8 cellular contexts compared by ENCODE assay signal in the genomic region with DNA sequence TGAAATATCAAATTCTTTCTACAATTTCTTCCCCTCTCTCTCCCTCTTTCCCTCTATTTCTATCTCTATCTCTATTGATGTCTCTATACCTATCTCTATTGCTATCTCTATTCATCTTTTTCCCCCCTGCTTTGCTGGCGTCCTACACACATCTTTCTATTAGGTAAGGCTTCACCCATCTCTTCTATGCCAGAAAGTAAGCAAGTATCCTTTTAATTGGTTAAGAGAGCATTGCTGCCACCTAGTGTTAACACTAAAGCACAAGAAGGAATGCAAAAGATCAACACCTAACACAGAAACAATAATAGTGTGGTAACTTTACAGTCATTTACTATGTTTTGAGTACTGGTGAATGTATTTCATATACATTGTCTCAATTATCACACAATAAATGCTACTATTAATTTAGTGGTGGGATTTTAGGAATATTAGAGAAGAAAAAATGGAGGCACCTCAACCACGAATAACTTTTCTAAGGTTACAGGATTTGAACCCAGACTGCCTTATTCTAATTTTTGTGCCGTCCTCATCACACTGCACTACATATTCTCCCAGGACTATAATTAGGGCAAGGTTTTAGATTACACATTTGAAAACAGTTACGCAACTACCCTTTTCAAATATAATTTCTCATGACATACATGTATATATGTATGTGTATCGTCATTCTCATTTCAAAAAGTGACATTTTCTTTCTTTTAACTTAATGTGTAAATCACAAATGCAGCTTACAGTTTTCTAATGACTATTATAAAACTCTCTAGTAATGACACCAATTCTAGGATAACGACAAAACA. TPM values are rescaled to one million over a fixed set of nuclear protein-coding genes. Genes with fewer than 3 reads are reported as not detected.
DNase-seq lines count a peak whose midpoint lies in the region; ATAC-seq and TF ChIP-seq lines count a peak whose summit lies in the region.

No MANE protein-coding gene starts in this region.

- POLR2A ChIA-PET in HCT116 (lab: Charles Lee) = no interaction called here
- POLR2A ChIA-PET in SK-N-SH (lab: Yijun Ruan, JAX) = no interaction called here

- no peak overlapping the region for H3K27ac Mint-ChIP-seq in activated CD8-positive, alpha-beta memory T cell treated with anti-CD3 and anti-CD28 coated beads, Interleukin-2, amount 10 ng/mL, durations not matched to agents 7 days and 5 days
- no peak overlapping the region for H3K27ac Mint-ChIP-seq in nephron progenitor cell

- H2AFZ ChIP-seq in HCT116 (ENCODE audit: low read depth, low read length, poor library complexity, severe bottlenecking) (no peak overlapping the region), SK-N-SH (ENCODE audit: low read depth) (no peak overlapping the region)

- H3K4me1 ChIP-seq in HCT116 (ENCODE audit: control insufficient read depth in 1 of 2, insufficient read depth in 2 of 2, low read length in 2 of 2) (peaks cover 6 to 32% of the 10 kb centered on the region in 2 experiments), SK-N-SH (ENCODE audit: control insufficient read depth in 1 of 2, insufficient read depth in 2 of 2, low read depth in 1 of 2, low read length in 1 of 2) (peaks cover 3 to 8% of the 10 kb centered on the region in 2 experiments; a peak in 2 of 4 replicates), esophagus squamous epithelium (peaks cover 0 to 30% (median 3%) of the 10 kb centered on the region in 3 donors)

- TF ChIP-seq POLR2A in HCT116 (IDR thresholded peaks at IDR 0.05; ENCODE audit: borderline replicate concordance, extremely low read depth, insufficient read depth, insufficient read length) (no peak), esophagus squamous epithelium (IDR thresholded peaks at IDR 0.05) (no peak)

- no TSS peak for BruUV-seq in HCT116 (replicated peaks; lab: Mats Ljungman, UMichigan)

- ATAC-seq in activated CD8-positive, alpha-beta memory T cell treated with anti-CD3 and anti-CD28 coated beads, Interleukin-2, amount 10 ng/mL, durations not matched to agents 7 days and 5 days = peak; percentile 51
- ATAC-seq in HCT116 = peak; percentile 31
- no peak for ATAC-seq in GM21576 (IDR thresholded peaks at IDR 0.05; ENCODE audit: unreplicated experiment)

- WGBS in SK-N-SH (ENCODE audit: low lambda C conversion rate) = 59% methylated on average over 6 of the region's 6 CpGs
- WGBS in esophagus squamous epithelium, 2 donors = 73% methylated on average over 6 of the region's 6 CpGs

- no peaks in the 10 kb centered on the region for H3K27me3 ChIP-seq in HCT116 (ENCODE audit: insufficient read depth, low read length)
- no peaks in the 10 kb centered on the region for H3K27me3 ChIP-seq in SK-N-SH (ENCODE audit: insufficient read depth)
- H3K27me3 ChIP-seq in esophagus squamous epithelium = no peaks in the 10 kb centered on the region

- no peak for DNase-seq in activated CD8-positive, alpha-beta memory T cell treated with anti-CD3 and anti-CD28 coated beads, Interleukin-2, amount 10 ng/mL, durations not matched to agents 7 days and 5 days
- no peak for DNase-seq in activated CD8-positive, alpha-beta memory T cell treated with anti-CD3 and anti-CD28 coated beads for 24 hours
- DNase-seq in HCT116 (ENCODE audit: low read depth, low spot score) = peak; percentile 61
- DNase-seq in NCI-H1105 (lab: John Stamatoyannopoulos, UW) = peak; percentile 41
- peak; percentile 58 for DNase-seq in SK-N-SH
- DNase-seq in esophagus squamous epithelium (lab: John Stamatoyannopoulos, UW) = no peak
- peak; percentile 28 for DNase-seq in nephron progenitor cell

- H3K36me3 ChIP-seq in HCT116 (ENCODE audit: control insufficient read depth in 1 of 2, insufficient read depth in 2 of 2, low read length in 2 of 2) (no peaks in the 10 kb centered on the region), SK-N-SH (replicated peaks in 1 of 2; ENCODE audit: control insufficient read depth in 1 of 2, insufficient read depth in 2 of 2, low read length in 1 of 2) (no peaks in the 10 kb centered on the region), esophagus squamous epithelium (no peaks in the 10 kb centered on the region)

- peaks cover 17% of the 10 kb centered on the region for H3K27me3 Mint-ChIP-seq in activated CD8-positive, alpha-beta memory T cell treated with anti-CD3 and anti-CD28 coated beads, Interleukin-2, amount 10 ng/mL, durations not matched to agents 7 days and 5 days
- peaks cover 7% of the 10 kb centered on the region for H3K27me3 Mint-ChIP-seq in nephron progenitor cell (ENCODE audit: low read depth, poor library complexity)

- no peaks in the 10 kb centered on the region for H3K9me2 ChIP-seq in HCT116 (ENCODE audit: insufficient read depth)
- H3K9me2 ChIP-seq in SK-N-SH = no peaks in the 10 kb centered on the region

- H3K4me3 ChIP-seq in HCT116 (replicated peaks in 1 of 2; ENCODE audit: low read depth in 1 of 2, low read length in 2 of 2) (no peak overlapping the region), SK-N-SH (ENCODE audit: low read depth in 2 of 2, low read length in 1 of 2) (no peak overlapping the region; a peak in 1 of 4 replicates), esophagus squamous epithelium (no peak overlapping the region)

- peak; percentile 64 to 90 (median 87) for TF ChIP-seq CTCF in HCT116 (IDR thresholded peaks at IDR 0.05 in 2 of 3, conservative IDR thresholded peaks at IDR 0.05 in 1 of 3; ENCODE audit: borderline replicate concordance in 1 of 3, insufficient read depth in 1 of 3, low read depth in 2 of 3, low read length in 2 of 3)
- TF ChIP-seq CTCF in SK-N-SH (IDR thresholded peaks at IDR 0.05) = peak; percentile 92
- TF ChIP-seq CTCF in esophagus squamous epithelium (IDR thresholded peaks at IDR 0.05) = peak; percentile 47 to 87 (median 76)
- peak; percentile 83 for TF ChIP-seq CTCF in nephron progenitor cell (IDR thresholded peaks at IDR 0.05)

- no peak for TF ChIP-seq EP300 in SK-N-SH (IDR thresholded peaks at IDR 0.05; ENCODE audit: borderline replicate concordance in 1 of 2, low read depth in 1 of 2, low read length in 1 of 2)

- H3K27ac ChIP-seq in HCT116 (ENCODE audit: low read depth, low read length) (no peak overlapping the region), SK-N-SH (ENCODE audit: low read depth in 2 of 2, low read length in 1 of 2) (no peak overlapping the region; a peak in 1 of 4 replicates), esophagus squamous epithelium (peak overlapping the region in 1 of 4 donors; percentile 36)

- no peaks in the 10 kb centered on the region for H3K9me3 ChIP-seq in HCT116 (ENCODE audit: control insufficient read depth in 1 of 2, insufficient read depth in 1 of 2, low read depth in 1 of 2, low read length in 2 of 2)
- no peaks in the 10 kb centered on the region for H3K9me3 ChIP-seq in SK-N-SH
- no peaks in the 10 kb centered on the region for H3K9me3 ChIP-seq in esophagus squamous epithelium

- H3K9me3 Mint-ChIP-seq in activated CD8-positive, alpha-beta memory T cell treated with anti-CD3 and anti-CD28 coated beads, Interleukin-2, amount 10 ng/mL, durations not matched to agents 7 days and 5 days (ENCODE audit: low read depth) = no peaks in the 10 kb centered on the region
- H3K9me3 Mint-ChIP-seq in nephron progenitor cell = no peaks in the 10 kb centered on the region

- peak; percentile 96 for TF ChIP-seq RAD21 in HCT116 (IDR thresholded peaks at IDR 0.05; ENCODE audit: low read depth)
- peak; percentile 94 for TF ChIP-seq RAD21 in SK-N-SH (IDR thresholded peaks at IDR 0.05; ENCODE audit: low read length)

- CTCF ChIA-PET in activated CD8-positive, alpha-beta memory T cell treated with anti-CD3 and anti-CD28 coated beads, Interleukin-2, amount 10 ng/mL, durations not matched to agents 7 days and 5 days (lab: Charles Lee) = interaction anchor here (0.9 to 2.2 kb wide), 4 partner anchors 397 to 401 kb away, joined by 3 to 12 read pairs (median 10); no protein-coding TSS in a partner anchor
- CTCF ChIA-PET in HCT116 (lab: Charles Lee) = interaction anchor here (1.1 to 1.4 kb wide), 3 partner anchors 374 to 1099 kb away, joined by 5 to 13 read pairs (median 7); no protein-coding TSS in a partner anchor
- CTCF ChIA-PET in SK-N-SH (lab: Yijun Ruan, JAX) = interaction anchor here (0.6 to 21.7 kb wide), 14 partner anchors 8 to 412 kb away, joined by 3 to 294 read pairs (median 4); partner anchors contain the start of gene PTPN13

- intact Hi-C loops in HCT116 (cut with micrococcal nuclease) (loop anchor here (1.0 to 10.0 kb wide), 7 partner anchors 301 to 1319 kb away; partner anchors contain the start of gene PTPN13), esophagus squamous epithelium (cut with DNase I) (loop anchor here (5.0 kb wide), 1 partner anchor 399 kb away; no protein-coding TSS in a partner anchor)

- H3K36me3 Mint-ChIP-seq in activated CD8-positive, alpha-beta memory T cell treated with anti-CD3 and anti-CD28 coated beads, Interleukin-2, amount 10 ng/mL, durations not matched to agents 7 days and 5 days = no peaks in the 10 kb centered on the region
- H3K36me3 Mint-ChIP-seq in nephron progenitor cell (ENCODE audit: low read depth) = no peaks in the 10 kb centered on the region

- no peak overlapping the region for H3K4me3 Mint-ChIP-seq in activated CD8-positive, alpha-beta memory T cell treated with anti-CD3 and anti-CD28 coated beads, Interleukin-2, amount 10 ng/mL, durations not matched to agents 7 days and 5 days
- H3K4me3 Mint-ChIP-seq in nephron progenitor cell = no peak overlapping the region

- H3F3A ChIP-seq in SK-N-SH (replicated peaks; ENCODE audit: insufficient read depth) = peaks cover 16% of the 10 kb centered on the region

- H3K4me1 Mint-ChIP-seq in activated CD8-positive, alpha-beta memory T cell treated with anti-CD3 and anti-CD28 coated beads, Interleukin-2, amount 10 ng/mL, durations not matched to agents 7 days and 5 days = peaks cover 9% of the 10 kb centered on the region
- peaks cover 17% of the 10 kb centered on the region for H3K4me1 Mint-ChIP-seq in nephron progenitor cell

- H4K20me1 ChIP-seq in HCT116 (ENCODE audit: insufficient read depth) (no peaks in the 10 kb centered on the region), SK-N-SH (ENCODE audit: insufficient read depth) (no peaks in the 10 kb centered on the region)

- H3K79me2 ChIP-seq in HCT116 (ENCODE audit: insufficient read depth, low read length) (no peaks in the 10 kb centered on the region), SK-N-SH (ENCODE audit: insufficient read depth) (no peaks in the 10 kb centered on the region)

- no peak overlapping the region for H3K9ac ChIP-seq in HCT116 (ENCODE audit: low read length)
- no peak overlapping the region for H3K9ac ChIP-seq in SK-N-SH

- RAD21 ChIA-PET in HCT116 (lab: Charles Lee; ENCODE audit: low non-redundant PET in 1 of 2, low total read pairs in 2 of 2, uncharacterized antibody in 2 of 2, unreplicated experiment in 2 of 2) = interaction anchor here in 1 of 2 experiments (0.7 kb wide), 1 partner anchor 374 kb away, joined by 3 read pairs; no protein-coding TSS in a partner anchor

- no peak overlapping the region for H3K4me2 ChIP-seq in HCT116 (ENCODE audit: low read length)
- H3K4me2 ChIP-seq in SK-N-SH = no peak overlapping the region

RNA-seq across cellular contexts. Expression of gene C4orf36, which starts 3.7 kb away (rescaled TPM):
- total RNA-seq in activated CD8-positive, alpha-beta memory T cell treated with anti-CD3 and anti-CD28 coated beads, Interleukin-2, amount 10 ng/mL, durations not matched to agents 7 days and 5 days = not detected
- 1.8 TPM for total RNA-seq in HCT116 (2021; ENCODE audit: unreplicated experiment)
- polyA plus RNA-seq in HCT116 (2012) = 1.6 and 1.9 TPM in 2 replicates
- polyA plus RNA-seq in SK-N-SH (2012; rRNA removed) = 0.71 and 0.93 TPM in 2 replicates
- polyA plus RNA-seq in SK-N-SH (2012; cell fraction: cytosol; rRNA removed) = 1.1 and 1.3 TPM in 2 replicates
- 0.26 and 0.32 TPM in 2 replicates for polyA plus RNA-seq in SK-N-SH (2012; cell fraction: nucleus; rRNA removed)
- total RNA-seq in esophagus squamous epithelium = 1 to 10 TPM; 1.3 to 5.0 (median 2.7) TPM

RNA-seq across cellular contexts. Expression of gene AFF1, which starts 38.9 kb away (rescaled TPM):
- total RNA-seq in activated CD8-positive, alpha-beta memory T cell treated with anti-CD3 and anti-CD28 coated beads, Interleukin-2, amount 10 ng/mL, durations not matched to agents 7 days and 5 days = 10 to 100 TPM; 42.3 to 67.5 TPM
- total RNA-seq in HCT116 (2021; ENCODE audit: unreplicated experiment) = 43.1 TPM
- 7.5 and 8.8 TPM in 2 replicates for polyA plus RNA-seq in HCT116 (2012)
- polyA plus RNA-seq in SK-N-SH (2012; rRNA removed) = 2.2 and 2.7 TPM in 2 replicates
- 3.4 and 3.8 TPM in 2 replicates for polyA plus RNA-seq in SK-N-SH (2012; cell fraction: cytosol; rRNA removed)
- polyA plus RNA-seq in SK-N-SH (2012; cell fraction: nucleus; rRNA removed) = 8.8 and 9.5 TPM in 2 replicates
- total RNA-seq in esophagus squamous epithelium = 10 to 100 TPM; 22.9 to 47.1 (median 34.0) TPM

RNA-seq across cellular contexts. Expression of gene SLC10A6, which starts 46.7 kb away (rescaled TPM):
- total RNA-seq in activated CD8-positive, alpha-beta memory T cell treated with anti-CD3 and anti-CD28 coated beads, Interleukin-2, amount 10 ng/mL, durations not matched to agents 7 days and 5 days = not detected
- total RNA-seq in HCT116 (2021; ENCODE audit: unreplicated experiment) (not detected), esophagus squamous epithelium (10 to 100 TPM; 14.7 to 55.4 (median 20.1) TPM)
- 0.04 TPM in 1 of 2 replicates, not detected in the other for polyA plus RNA-seq in HCT116 (2012)
- polyA plus RNA-seq in SK-N-SH (2012; rRNA removed) = not detected in 2 replicates
- not detected in 2 replicates for polyA plus RNA-seq in SK-N-SH (2012; cell fraction: cytosol; rRNA removed)
- not detected in 2 replicates for polyA plus RNA-seq in SK-N-SH (2012; cell fraction: nucleus; rRNA removed)

Comparison
In these comparisons a context has a peak if more than half of its experiments do, and no peak if none do; other contexts are left out.
1. DNase-seq: peak in HCT116 (single experiment), NCI-H1105 (single experiment), SK-N-SH (single experiment) and nephron progenitor cell (single experiment); none in activated CD8-positive, alpha-beta memory T cell treated with anti-CD3 and anti-CD28 coated beads, Interleukin-2, amount 10 ng/mL, durations not matched to agents 7 days and 5 days (single experiment), activated CD8-positive, alpha-beta memory T cell treated with anti-CD3 and anti-CD28 coated beads for 24 hours (single experiment) and esophagus squamous epithelium (single experiment).
2. RNA of gene SLC10A6, which starts 46.7 kb away (total RNA-seq): 14.7 to 55.4 TPM in esophagus squamous epithelium; not detected in HCT116 (single experiment) and not detected in activated CD8-positive, alpha-beta memory T cell treated with anti-CD3 and anti-CD28 coated beads, Interleukin-2, amount 10 ng/mL, durations not matched to agents 7 days and 5 days; every median in the first group is over 10 times any median in the second.
3. Peak in every context shown above with its lines, with median percentiles within 50 percentile points of each other: CTCF ChIP-seq.